8 cellular contexts compared by ENCODE assay signal in the genomic region with DNA sequence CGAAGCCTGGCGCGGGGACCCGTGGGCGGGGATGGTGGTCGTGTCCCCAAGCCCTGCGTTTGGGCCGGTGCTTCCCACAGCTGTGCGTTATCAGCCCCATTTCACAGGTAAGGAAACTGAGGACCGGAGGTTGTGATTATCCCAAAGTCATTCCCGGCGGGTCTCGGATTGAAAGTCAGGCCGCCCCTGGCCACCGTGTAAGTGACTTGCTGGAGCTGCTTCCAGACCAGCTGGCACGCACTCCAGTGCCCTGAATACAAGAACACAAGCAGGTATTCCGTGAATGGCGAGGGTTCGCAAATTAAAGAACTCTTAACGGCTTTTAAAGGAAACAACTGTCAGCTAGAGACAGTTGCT. TPM values are rescaled to one million over a fixed set of nuclear protein-coding genes. Genes with fewer than 3 reads are reported as not detected.
DNase-seq lines count a peak whose midpoint lies in the region; ATAC-seq and TF ChIP-seq lines count a peak whose summit lies in the region.

No MANE protein-coding gene starts in this region.

- H3K79me2 ChIP-seq in KMS-11 (ENCODE audit: insufficient read depth, low read depth): peaks cover 24% of the 10 kb centered on the region; the same call in 1 of the 2 replicates

- H3K4me3 ChIP-seq in KMS-11 (IDR thresholded peaks at IDR 0.05; ENCODE audit: insufficient read depth, low read depth, low read length): no peak overlapping the region
- H3K4me3 ChIP-seq in brain microvascular endothelial cell (ENCODE audit: low read depth, low read length): peak overlapping the region; percentile 86

- peak overlapping the region; percentile 96 for H3K4me2 ChIP-seq in KMS-11

- H3K27ac ChIP-seq in KMS-11 (peak overlapping the region; percentile 85), brain microvascular endothelial cell (peak overlapping the region; percentile 93), temporal lobe (ENCODE audit: low read depth, low read length) (peak overlapping the region; percentile 94)

- peak overlapping the region; percentile 97 for H3K9ac ChIP-seq in KMS-11

- H2AFZ ChIP-seq in KMS-11 (ENCODE audit: low read depth): peak overlapping the region; percentile 95

- peaks cover 12% of the 10 kb centered on the region for H3K4me1 ChIP-seq in KMS-11 (ENCODE audit: low read depth, poor library complexity, severe bottlenecking)

- DNase-seq in DMS53 (lab: John Stamatoyannopoulos, UW) (peak; percentile 71), brain microvascular endothelial cell (no peak), left lobe of liver (ENCODE audit: low spot score) (peak; percentile 57), HuH-7 (ENCODE audit: low spot score) (no peak), D341Med (ENCODE audit: low spot score) (no peak)

- no peaks in the 10 kb centered on the region for H3K27me3 ChIP-seq in KMS-11 (ENCODE audit: insufficient read depth, low read depth)
- no peaks in the 10 kb centered on the region for H3K27me3 ChIP-seq in brain microvascular endothelial cell (replicated peaks)

- TF ChIP-seq CTCF in KMS-11 (conservative IDR thresholded peaks at IDR 0.05; ENCODE audit: low read depth, low read length) (no peak), brain microvascular endothelial cell (IDR thresholded peaks at IDR 0.05; ENCODE audit: low read depth, low read length, missing control alignments) (no peak)

- H3K36me3 ChIP-seq in KMS-11 (ENCODE audit: insufficient read depth) (no peaks in the 10 kb centered on the region), brain microvascular endothelial cell (replicated peaks) (no peaks in the 10 kb centered on the region)

- no peaks in the 10 kb centered on the region for H4K20me1 ChIP-seq in KMS-11 (ENCODE audit: insufficient read depth)

- in situ Hi-C loops in brain microvascular endothelial cell (cut with HindIII; ENCODE audit: low pct_ligation_motif_present, low sequenced_read_pairs): no loop called here

- ATAC-seq in GM19463 (IDR thresholded peaks at IDR 0.05; ENCODE audit: unreplicated experiment): peak; percentile 0
- ATAC-seq in left lobe of liver: peak; percentile 53

RNA-seq across cellular contexts. Expression of a gene that starts 0.7 kb away (rescaled TPM):
- total RNA-seq in left lobe of liver: 20.1 TPM
- 40.8 TPM for total RNA-seq in temporal lobe

RNA-seq across cellular contexts. Expression of a gene that starts 46.5 kb away (rescaled TPM):
- total RNA-seq in left lobe of liver (31.6 TPM), temporal lobe (33.2 TPM)

Comparison
In these comparisons a context has a peak if more than half of its experiments do, and no peak if none do; other contexts are left out.
1. DNase-seq: peak in DMS53 (single experiment) and left lobe of liver (single experiment); none in brain microvascular endothelial cell (single experiment), HuH-7 (single experiment) and D341Med (single experiment).
2. Peak in every context shown above with its lines, with median percentiles within 50 percentile points of each other: H3K27ac ChIP-seq.